Comparison of ENCODE assay signal across 27 cellular contexts in the genomic region with DNA sequence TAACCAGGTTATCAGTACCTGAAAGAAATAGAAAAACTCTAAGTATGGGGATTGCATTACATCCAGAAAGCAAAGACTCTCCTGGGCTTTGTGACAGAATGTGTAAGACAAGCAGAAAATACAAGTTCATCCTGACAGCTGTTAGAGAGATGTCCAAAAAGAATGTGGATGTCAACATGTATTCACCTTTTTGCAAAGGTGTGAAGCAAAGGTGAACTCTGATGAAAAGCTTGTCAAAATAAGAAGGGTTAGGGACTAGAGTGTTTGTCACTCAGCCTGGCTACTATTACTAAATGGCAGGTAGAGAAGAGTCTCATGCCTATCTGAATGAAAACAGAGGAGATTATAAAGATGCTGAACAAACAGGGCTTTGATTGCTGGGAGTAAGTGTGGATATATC.
"Had no signal": no experiment of that assay in that cellular context is flagged by ENCODE, and none has a peak within 500 bp of the region (broad histone marks: within the 10 kb centered on the region; RNA-seq: fewer than 3 reads in every experiment).

No MANE protein-coding gene starts in this region.

- DNase-seq: colonic mucosa; cortex of kidney; dermis blood vessel endothelial cell; dorsolateral prefrontal cortex; effector CD4-positive, alpha-beta T cell; effector CD8-positive, alpha-beta T cell; effector memory CD4-positive, alpha-beta T cell; effector memory CD8-positive, alpha-beta T cell; endodermal cell; erythroblast; esophagus squamous epithelium; foreskin fibroblast; foreskin keratinocyte; foreskin melanocyte; gastrocnemius medialis; glutamatergic neuron; head of caudate nucleus; heart left ventricle had no signal

- H3K4me3 ChIP-seq: colonic mucosa, coronary artery, dorsolateral prefrontal cortex, esophagus muscularis mucosa, esophagus squamous epithelium, gastrocnemius medialis, gastroesophageal sphincter, heart left ventricle had no signal

- ATAC-seq: effector memory CD8-positive, alpha-beta T cell; esophagus mucosa; foreskin keratinocyte; gastrocnemius medialis; gastroesophageal sphincter; heart left ventricle had no signal

- FAIRE-seq: colon, endometrium, endothelial cell of umbilical vein, frontal cortex had no signal

- H3K27me3 ChIP-seq: colonic mucosa, esophagus muscularis mucosa, esophagus squamous epithelium, foreskin keratinocyte, gastrocnemius medialis, gastroesophageal sphincter, heart left ventricle had no signal

- H3K9me3 ChIP-seq: colonic mucosa, esophagus muscularis mucosa, esophagus squamous epithelium, gastrocnemius medialis, gastroesophageal sphincter had no signal

- H3K4me1 ChIP-seq: colonic mucosa, esophagus muscularis mucosa, esophagus squamous epithelium, foreskin keratinocyte, gastrocnemius medialis, gastroesophageal sphincter, heart left ventricle had no signal

- H3K27ac ChIP-seq: colonic mucosa, coronary artery, dorsolateral prefrontal cortex, epithelial cell of prostate, esophagus muscularis mucosa, esophagus squamous epithelium, foreskin keratinocyte, gastrocnemius medialis, gastroesophageal sphincter, heart left ventricle had no signal

- H3K36me3 ChIP-seq: colonic mucosa, esophagus muscularis mucosa, esophagus squamous epithelium, gastrocnemius medialis, gastroesophageal sphincter, heart left ventricle had no signal
